11 cellular contexts compared by ENCODE assay signal in genomic region chrX:129979207-129979920, GRCh38. TPM values are rescaled to one million over a fixed set of nuclear protein-coding genes. Genes with fewer than 3 reads are reported as not detected.
DNase-seq lines count a peak whose midpoint lies in the region; ATAC-seq, FAIRE-seq and TF ChIP-seq lines count a peak whose summit lies in the region.
"Had no signal": no experiment of that assay in that cellular context is flagged by ENCODE, and none has a peak within 500 bp of the region (broad histone marks: within the 10 kb centered on the region; RNA-seq: fewer than 3 reads in every experiment).

No MANE protein-coding gene starts in this region.

- no peaks in the 10 kb centered on the region for H3K9me1 ChIP-seq in K562 (ENCODE audit: control insufficient read depth, insufficient read depth, low read length)

- no peak for TF ChIP-seq EP300 in K562 (IDR thresholded peaks at IDR 0.05; ENCODE audit: low read length)

- DNase-seq in stimulated activated naive CD8-positive, alpha-beta T cell treated with anti-CD3 and anti-CD28 coated beads, Interleukin-15, Interleukin-2, amounts not matched to agents 100 U/mL and 50 U/mL, for 24 hours = no peak
- DNase-seq in K562 (ENCODE audit: extremely low read depth in 1 of 4, low spot score in 3 of 4) = no peak
- no peak for DNase-seq in natural killer cell treated with Interleukin-12 subunit alpha and Interleukin-12 subunit beta and Interleukin-15 and Interleukin-18, amount 100 ng/mL, for 72 hours (ENCODE audit: low spot score)
- DNase-seq in LoVo (ENCODE audit: low spot score) = no peak
- no peak for DNase-seq in cerebellum (ENCODE audit: low spot score)
- no peak for DNase-seq in pons (ENCODE audit: low spot score)
- DNase-seq in HTR-8/SVneo (ENCODE audit: insufficient read length, low spot score) = no peak
- DNase-seq: amniotic stem cell, NCI-H187 treated with DMSO at 0.1 percent for 48 hours, occipital lobe had no signal

- peaks cover 2% of the 10 kb centered on the region for H3K79me2 ChIP-seq in K562 (ENCODE audit: control insufficient read depth, insufficient read depth, low read length)

- peaks cover 5% of the 10 kb centered on the region for H3K4me1 Mint-ChIP-seq in stimulated activated naive CD8-positive, alpha-beta T cell treated with anti-CD3 and anti-CD28 coated beads, Interleukin-15, Interleukin-2, amounts not matched to agents 100 ng/mL and 50 ng/mL, for 24 hours (ENCODE audit: low read depth)
- peaks cover 4% of the 10 kb centered on the region in 2 donors for H3K4me1 Mint-ChIP-seq in natural killer cell treated with Interleukin-12 subunit alpha and Interleukin-12 subunit beta and Interleukin-15 and Interleukin-18, amount 100 ng/mL, for 72 hours (ENCODE audit: low read depth in 2 of 2)

- no peak overlapping the region for H3K27ac ChIP-seq in K562 (ENCODE audit: extremely low read depth, low read depth, low read length)

- no peak for ATAC-seq in stimulated activated naive CD8-positive, alpha-beta T cell treated with anti-CD3 and anti-CD28 coated beads, Interleukin-15, Interleukin-2, amounts not matched to agents 100 U/mL and 50 U/mL, for 24 hours
- no peak for ATAC-seq in K562
- ATAC-seq in natural killer cell treated with Interleukin-12 subunit alpha and Interleukin-12 subunit beta and Interleukin-15 and Interleukin-18, amount 100 ng/mL, for 72 hours = no peak

- H3K36me3 Mint-ChIP-seq in stimulated activated naive CD8-positive, alpha-beta T cell treated with anti-CD3 and anti-CD28 coated beads, Interleukin-15, Interleukin-2, amounts not matched to agents 100 ng/mL and 50 ng/mL, for 24 hours (ENCODE audit: low read depth) = no peaks in the 10 kb centered on the region
- no peaks in the 10 kb centered on the region for H3K36me3 Mint-ChIP-seq in natural killer cell treated with Interleukin-12 subunit alpha and Interleukin-12 subunit beta and Interleukin-15 and Interleukin-18, amount 100 ng/mL, for 72 hours

- POLR2A ChIA-PET in K562 (lab: Yijun Ruan, JAX) = no interaction called here

- H2AFZ ChIP-seq in K562 (ENCODE audit: low read depth, low read length) = peak overlapping the region; percentile 81

- TF ChIP-seq POLR2A in K562 (conservative IDR thresholded peaks at IDR 0.05) = no peak

- H3K4me1 ChIP-seq in K562 (replicated peaks in 1 of 2; ENCODE audit: control insufficient read depth in 2 of 2, insufficient read depth in 2 of 2, low read length in 2 of 2) = peaks cover 0 to 20% of the 10 kb centered on the region in 2 experiments; a peak in 4 of 5 replicates

- no peak for TF ChIP-seq RAD21 in K562 (CRISPR knock-in tag; conservative IDR thresholded peaks at IDR 0.05 in 1 of 2, IDR thresholded peaks at IDR 0.05 in 1 of 2)

- WGBS in K562 (ENCODE audit: insufficient coverage, low coverage, missing lambda C conversion rate) = 67% methylated on average over 15 of the region's 35 CpGs

- H3K9ac ChIP-seq in K562 (ENCODE audit: insufficient read depth in 1 of 2, low read depth in 2 of 2, low read length in 2 of 2) = peak overlapping the region in 1 of 2 experiments; percentile 65; a peak in 1 of 4 replicates

- H3K4me3 Mint-ChIP-seq in stimulated activated naive CD8-positive, alpha-beta T cell treated with anti-CD3 and anti-CD28 coated beads, Interleukin-15, Interleukin-2, amounts not matched to agents 100 ng/mL and 50 ng/mL, for 24 hours = peak overlapping the region; percentile 17
- peak overlapping the region; percentile 51 for H3K4me3 Mint-ChIP-seq in natural killer cell treated with Interleukin-12 subunit alpha and Interleukin-12 subunit beta and Interleukin-15 and Interleukin-18, amount 100 ng/mL, for 72 hours

- no peaks in the 10 kb centered on the region for H3K9me3 Mint-ChIP-seq in stimulated activated naive CD8-positive, alpha-beta T cell treated with anti-CD3 and anti-CD28 coated beads, Interleukin-15, Interleukin-2, amounts not matched to agents 100 ng/mL and 50 ng/mL, for 24 hours
- no peaks in the 10 kb centered on the region for H3K9me3 Mint-ChIP-seq in natural killer cell treated with Interleukin-12 subunit alpha and Interleukin-12 subunit beta and Interleukin-15 and Interleukin-18, amount 100 ng/mL, for 72 hours

- FAIRE-seq in K562 (lab: Jason Lieb, UNC) = no peak
- no peak for FAIRE-seq in HTR-8/SVneo (lab: Jason Lieb, UNC)

- TF ChIP-seq CTCF in K562 (IDR thresholded peaks at IDR 0.05 in 2 of 3, conservative IDR thresholded peaks at IDR 0.05 in 1 of 3; ENCODE audit: insufficient read depth in 2 of 3, low read depth in 1 of 3, low read length in 3 of 3) = no peak

- intact Hi-C loops in K562 (cut with micrococcal nuclease) = no loop called here

- H3K9me3 ChIP-seq in K562 (replicated peaks; ENCODE audit: control insufficient read depth, insufficient read depth, low read depth, low read length) = no peaks in the 10 kb centered on the region

- H3K27me3 Mint-ChIP-seq in stimulated activated naive CD8-positive, alpha-beta T cell treated with anti-CD3 and anti-CD28 coated beads, Interleukin-15, Interleukin-2, amounts not matched to agents 100 ng/mL and 50 ng/mL, for 24 hours = no peaks in the 10 kb centered on the region
- H3K27me3 Mint-ChIP-seq in natural killer cell treated with Interleukin-12 subunit alpha and Interleukin-12 subunit beta and Interleukin-15 and Interleukin-18, amount 100 ng/mL, for 72 hours = peaks cover 0 to under 1% of the 10 kb centered on the region in 2 donors

- no peak overlapping the region for H3K4me2 ChIP-seq in K562 (ENCODE audit: insufficient read depth, low read length)

- H3K4me3 ChIP-seq in K562 = no peak overlapping the region

- H3K36me3 ChIP-seq in K562 (ENCODE audit: control insufficient read depth, insufficient read depth, low read length) = no peaks in the 10 kb centered on the region

- H4K20me1 ChIP-seq in K562 (replicated peaks; ENCODE audit: control insufficient read depth, insufficient read depth, low read length) = no peaks in the 10 kb centered on the region

- CTCF ChIA-PET in K562 (lab: Yijun Ruan, JAX; ENCODE audit: low intra/inter-chr PET ratio) = no interaction called here

- BruUV-seq in K562 (replicated peaks; lab: Mats Ljungman, UMichigan) = no TSS peak

- no peak overlapping the region for H3K27ac Mint-ChIP-seq in stimulated activated naive CD8-positive, alpha-beta T cell treated with anti-CD3 and anti-CD28 coated beads, Interleukin-15, Interleukin-2, amounts not matched to agents 100 ng/mL and 50 ng/mL, for 24 hours
- H3K27ac Mint-ChIP-seq in natural killer cell treated with Interleukin-12 subunit alpha and Interleukin-12 subunit beta and Interleukin-15 and Interleukin-18, amount 100 ng/mL, for 72 hours = no peak overlapping the region

- H3K27me3 ChIP-seq in K562 (ENCODE audit: control insufficient read depth in 2 of 2, insufficient read depth in 2 of 2, low read length in 2 of 2) = no peaks in the 10 kb centered on the region

- in situ Hi-C loops in K562 (cut with MboI) = no loop called here

TF ChIP-seq in K562, 482 proteins besides CTCF, POLR2A, EP300 and RAD21 (continues in another document):
- TF ChIP-seq HNRNPUL1 (IDR thresholded peaks at IDR 0.05; ENCODE audit: low read length) = no peak
- TF ChIP-seq POU5F1 (IDR thresholded peaks at IDR 0.05; ENCODE audit: borderline replicate concordance, low read depth, low read length, partially characterized antibody) = no peak
- TF ChIP-seq ZNF232 (CRISPR knock-in tag; IDR thresholded peaks at IDR 0.05) = no peak

RNA-seq across cellular contexts. Expression of gene BCORL1, which starts 3.1 kb away (rescaled TPM):
- total RNA-seq in K562 (2011; cell fraction: chromatin; rRNA removed; ENCODE audit: low replicate concordance) = 14.0 and 23.7 TPM in 2 replicates
- 8.3 TPM in 2 replicates for total RNA-seq in K562 (2011; cell fraction: nucleolus; rRNA removed)
- total RNA-seq in K562 (2011; cell fraction: nucleoplasm; rRNA removed) = 9.8 and 10.6 TPM in 2 replicates
- total RNA-seq in K562 (2014; rRNA removed) (3.3 and 4.5 TPM in 2 replicates), K562 (2014; rRNA removed; fragmentation: Illumina TruSeq; extraction: Trizol) (1.4 and 2.1 TPM in 2 replicates), K562 (2015; rRNA removed; fragmentation: Illumina TruSeq; extraction: Trizol) (2.1 and 3.3 TPM in 2 replicates), K562 (2021) (26.2 and 29.6 TPM in 2 replicates), cerebellum (3.7 TPM)
- polyA plus RNA-seq in K562 (2011; rRNA removed) (1.0 and 1.7 TPM in 2 replicates), K562 (2014; fragmentation: Illumina TruSeq; extraction: Trizol) (16.2 and 18.2 TPM in 2 replicates), K562 (2014; fragmentation: Nextera tagmentation; extraction: Ambion mirVana) (under 1 TPM; 0.48 to 0.55 TPM), K562 (2014; rRNA removed) (4.3 and 5.0 TPM in 2 replicates)
- 1.1 and 1.2 TPM in 2 replicates for polyA plus RNA-seq in K562 (2011; cell fraction: cytosol; rRNA removed)
- 4.0 and 5.7 TPM in 2 replicates for polyA plus RNA-seq in K562 (2011; cell fraction: nucleus; rRNA removed)
- polyA plus RNA-seq in K562 (2012) = 9.5 and 11.9 TPM in 2 replicates
- 1.8 and 2.1 TPM in 2 replicates for polyA minus RNA-seq in K562 (2011; rRNA and poly(A)+ RNA removed)
- polyA minus RNA-seq in K562 (2011; cell fraction: cytosol; rRNA and poly(A)+ RNA removed) = 7.8 and 13.0 TPM in 2 replicates
- 3.2 and 3.4 TPM in 2 replicates for polyA minus RNA-seq in K562 (2011; cell fraction: nucleus; rRNA and poly(A)+ RNA removed)
- total RNA-seq in natural killer cell treated with Interleukin-12 subunit alpha and Interleukin-12 subunit beta and Interleukin-15 and Interleukin-18, amount 100 ng/mL, for 72 hours = 10 to 100 TPM in 1 of 2 donors, 1 to 10 TPM in 1; 9.9 to 18.8 TPM
